25 cellular contexts compared by ENCODE assay signal in the genomic region with DNA sequence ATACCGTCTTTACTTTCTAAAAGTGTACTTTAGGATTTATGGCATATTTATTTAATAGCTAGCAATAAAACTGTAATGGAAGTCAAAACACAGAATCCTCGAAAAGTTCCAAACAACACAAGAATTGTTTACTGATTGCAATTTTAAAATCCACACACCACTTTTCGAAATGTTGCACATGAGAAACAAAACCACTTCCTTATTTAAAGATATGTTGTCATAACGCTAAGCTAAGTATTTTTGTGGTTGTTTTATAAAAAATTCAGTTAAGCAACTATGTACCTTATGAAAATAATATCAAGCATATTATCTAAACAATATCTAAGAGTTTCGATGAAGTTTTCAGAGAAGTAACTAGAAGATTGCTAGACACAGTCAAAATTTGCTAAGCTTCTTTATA. TPM values are rescaled to one million over a fixed set of nuclear protein-coding genes. Genes with fewer than 3 reads are reported as not detected.
"Had no signal": no experiment of that assay in that cellular context is flagged by ENCODE, and none has a peak within 500 bp of the region (broad histone marks: within the 10 kb centered on the region; RNA-seq: fewer than 3 reads in every experiment).

No MANE protein-coding gene starts in this region.

- H3K4me3 ChIP-seq: ascending aorta, breast epithelium, right atrium auricular region, tibial nerve, uterus had no signal

- H3K4me1 ChIP-seq: ascending aorta, breast epithelium, right atrium auricular region, tibial nerve, uterus had no signal

- H3K27me3 ChIP-seq: ascending aorta, breast epithelium, right atrium auricular region, tibial nerve, uterus had no signal

- H3K27ac ChIP-seq: ascending aorta, breast epithelium, right atrium auricular region, tibial nerve, uterus had no signal

- H3K9me3 ChIP-seq: ascending aorta, breast epithelium, right atrium auricular region, tibial nerve, uterus had no signal

- ATAC-seq: activated CD4-positive, CD25-positive, alpha-beta regulatory T cell treated with anti-CD3 and anti-CD28 coated beads, Interleukin-2, amount 50 U/mL, for 24 hours; effector memory CD8-positive, alpha-beta T cell had no signal

- H3K36me3 ChIP-seq: ascending aorta, breast epithelium, right atrium auricular region, tibial nerve, uterus had no signal

- DNase-seq: activated CD4-positive, alpha-beta T cell treated with anti-CD3 and anti-CD28 coated beads, Interleukin-2, amount 50 U/mL, for 1 hour; activated naive CD4-positive, alpha-beta T cell; activated naive CD8-positive, alpha-beta T cell treated with anti-CD3 and anti-CD28 coated beads, Interleukin-2, amount 10 ng/mL, durations not matched to agents 7 days and 5 days; activated T-cell treated with anti-CD3 and anti-CD28 coated beads for 4 hours; cerebellar nuclear complex; effector memory CD8-positive, alpha-beta T cell; hippocampal formation; kidney glomerular epithelial cell; mesenchymal stem cell; occipital lobe; stimulated activated CD4-positive, alpha-beta T cell treated with anti-CD3 and anti-CD28 coated beads, Interleukin-15, amount 100 ng/mL, for 24 hours; stimulated activated CD4-positive, alpha-beta T cell treated with anti-CD3 and anti-CD28 coated beads, Interleukin-4, amount 100 ng/mL, for 24 hours; stimulated activated naive CD4-positive, alpha-beta T cell treated with Interleukin-2 at 50 U/mL for 16 hours; substantia nigra; uterus had no signal

- FAIRE-seq: TTC549 had no signal

RNA-seq across cellular contexts. Expression of gene TMPRSS11D, which starts 0.3 kb away (rescaled TPM):
- total RNA-seq: activated naive CD8-positive, alpha-beta T cell treated with anti-CD3 and anti-CD28 coated beads, Interleukin-2, amount 10 ng/mL, durations not matched to agents 7 days and 5 days; ascending aorta; breast epithelium; epithelial cell of proximal tubule; liver; occipital lobe; progenitor cell of endocrine pancreas; right atrium auricular region; skeletal muscle tissue; tibial nerve; uterus had no signal
